20 cellular contexts compared by ENCODE assay signal in genomic region chr12:108523365-108523764, GRCh38.
A peak's percentile ranks its signal among the peaks of the same experiment; 100 is the strongest.
DNase-seq lines count a peak whose midpoint lies in the region; ATAC-seq lines count a peak whose summit lies in the region.
"Had no signal": no experiment of that assay in that cellular context is flagged by ENCODE, and none has a peak within 500 bp of the region (broad histone marks: within the 10 kb centered on the region; RNA-seq: fewer than 3 reads in every experiment).

No MANE protein-coding gene starts in this region.

- DNase-seq in activated CD8-positive, alpha-beta memory T cell treated with anti-CD3 and anti-CD28 coated beads, Interleukin-2, amount 50 U/mL, for 48 hours = peak; percentile 34
- no peak for DNase-seq in activated CD8-positive, alpha-beta memory T cell treated with anti-CD3 and anti-CD28 coated beads, Interleukin-2, amount 50 U/mL, for 4 hours
- peak; percentile 62 for DNase-seq in globus pallidus (ENCODE audit: low spot score)
- peak; percentile 46 for DNase-seq in pons (ENCODE audit: low spot score)
- no peak for DNase-seq in NCI-H1092 treated with DMSO at 0.1 percent for 48 hours (lab: John Stamatoyannopoulos, UW)
- no peak for DNase-seq in T-helper 1 cell
- DNase-seq: 8988T; AML-193; Calu3; CD8-positive, alpha-beta memory T cell; DMS153; GOT3; NCI-H1105 treated with DMSO at 0.1 percent for 48 hours; NCI-H2029 treated with DMSO at 0.1 percent for 48 hours; NCI-H524 treated with DMSO at 0.1 percent for 48 hours; NCI-H82; SJCRH30 had no signal

- no peak for ATAC-seq in GM18909 (IDR thresholded peaks at IDR 0.05; ENCODE audit: poor library complexity, unreplicated experiment)
- ATAC-seq: HCT116, Panc1 had no signal

Comparison
In these comparisons a context has a peak if more than half of its experiments do, and no peak if none do; other contexts are left out.
1. DNase-seq: peak in activated CD8-positive, alpha-beta memory T cell treated with anti-CD3 and anti-CD28 coated beads, Interleukin-2, amount 50 U/mL, for 48 hours (single experiment), globus pallidus (single experiment) and pons (single experiment); none in activated CD8-positive, alpha-beta memory T cell treated with anti-CD3 and anti-CD28 coated beads, Interleukin-2, amount 50 U/mL, for 4 hours (single experiment), NCI-H1092 treated with DMSO at 0.1 percent for 48 hours (single experiment) and T-helper 1 cell (0 of 5).